20 cellular contexts compared by ENCODE assay signal in the genomic region with DNA sequence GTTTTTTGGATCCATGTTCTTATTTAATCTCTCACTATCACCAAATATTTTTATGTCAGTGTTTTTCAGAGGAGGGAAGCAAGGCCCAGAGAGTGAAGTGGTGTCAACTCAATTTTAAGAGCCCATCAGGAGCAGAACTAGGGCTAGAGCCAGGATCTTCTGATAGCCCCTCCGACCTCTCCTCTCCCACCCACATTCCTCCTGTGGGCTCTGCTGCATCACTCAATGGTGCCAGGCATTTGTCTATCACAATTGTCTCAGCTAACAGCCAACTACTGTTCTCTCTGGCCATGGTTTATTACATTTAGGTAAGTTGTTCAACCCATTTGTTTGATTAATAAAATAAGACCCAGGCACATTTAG.
"Had no signal": no experiment of that assay in that cellular context is flagged by ENCODE, and none has a peak within 500 bp of the region (broad histone marks: within the 10 kb centered on the region; RNA-seq: fewer than 3 reads in every experiment).

No MANE protein-coding gene starts in this region.

- H3K9ac ChIP-seq: parathyroid adenoma had no signal

- H3K4me1 ChIP-seq: upper lobe of left lung had no signal

- H3K36me3 ChIP-seq: brain microvascular endothelial cell, neutrophil, upper lobe of left lung had no signal

- DNase-seq: activated CD4-positive, alpha-beta T cell treated with anti-CD3 and anti-CD28 coated beads for 4 hours; activated CD8-positive, alpha-beta T cell treated with anti-CD3 and anti-CD28 coated beads for 36 hours; activated effector memory CD4-positive, alpha-beta T cell treated with Interleukin-2 at 50 U/mL for 16 hours; activated T-cell treated with anti-CD3 and anti-CD28 coated beads, Interleukin-2, amount 50 U/mL, for 4 hours; amniotic stem cell; brain microvascular endothelial cell; cerebellar nuclear complex; dermis blood vessel endothelial cell; effector memory CD8-positive, alpha-beta T cell; foreskin melanocyte; left colon; mucosa of descending colon; naive thymus-derived CD8-positive, alpha-beta T cell; small intestine; stimulated activated CD4-positive, alpha-beta T cell treated with anti-CD3 and anti-CD28 coated beads, Interleukin-4, amount 100 ng/mL, for 24 hours; stimulated activated naive CD4-positive, alpha-beta T cell; substantia nigra had no signal

- H3K9me3 ChIP-seq: mucosa of descending colon, neutrophil, upper lobe of left lung had no signal

- H3K4me3 ChIP-seq: mucosa of descending colon, upper lobe of left lung had no signal

- H3K27me3 ChIP-seq: brain microvascular endothelial cell, neutrophil, upper lobe of left lung had no signal

- H3K27ac ChIP-seq: brain microvascular endothelial cell, neutrophil, parathyroid adenoma, upper lobe of left lung had no signal
